ENCODE assay signal across 26 cellular contexts in genomic region chr6:45388328-45388727, GRCh38. TPM values are rescaled to one million over a fixed set of nuclear protein-coding genes. Genes with fewer than 3 reads are reported as not detected.
A peak's percentile ranks its signal among the peaks of the same experiment; 100 is the strongest.
DNase-seq lines count a peak whose midpoint lies in the region; ATAC-seq, FAIRE-seq and TF ChIP-seq lines count a peak whose summit lies in the region.
"Had no signal": no experiment of that assay in that cellular context is flagged by ENCODE, and none has a peak within 500 bp of the region (broad histone marks: within the 10 kb centered on the region; RNA-seq: fewer than 3 reads in every experiment).

No MANE protein-coding gene starts in this region.

- FAIRE-seq in bronchial epithelial cell (lab: Jason Lieb, UNC) = no peak
- FAIRE-seq: A549, D721Med, endometrium, GM12878, GM19239, HTR-8/SVneo, urothelium cell line had no signal

- DNase-seq in AG08395 (ENCODE audit: low spot score) = peak; percentile 38
- peak; percentile 22 for DNase-seq in HT-29 (ENCODE audit: low spot score)
- DNase-seq in bronchial epithelial cell (ENCODE audit: low read depth) = peak; percentile 24
- peak; percentile 26 for DNase-seq in hepatic stellate cell (ENCODE audit: low spot score)
- DNase-seq in stimulated activated CD4-positive, alpha-beta T cell treated with anti-CD3 and anti-CD28 coated beads, Interleukin-15, amount 100 ng/mL, for 24 hours = no peak
- no peak for DNase-seq in 8988T
- no peak for DNase-seq in putamen (ENCODE audit: low spot score)
- DNase-seq: activated CD4-positive, alpha-beta T cell treated with anti-CD3 and anti-CD28 coated beads for 4 hours; body of pancreas; gastrocnemius medialis; H9; naive thymus-derived CD4-positive, alpha-beta T cell; NCI-H1092 treated with DMSO at 0.1 percent for 48 hours; NCI-H2107; NCI-H526 treated with DMSO at 0.1 percent for 48 hours had no signal

- no peaks in the 10 kb centered on the region for H3K27me3 ChIP-seq in bronchial epithelial cell (ENCODE audit: control insufficient read depth, insufficient read depth, low read length)
- H3K27me3 ChIP-seq: body of pancreas, right atrium auricular region had no signal

- no peak for TF ChIP-seq CTCF in bronchial epithelial cell (IDR thresholded peaks at IDR 0.05; ENCODE audit: insufficient read depth, low read length, severe bottlenecking)

- ATAC-seq in GM18909 (IDR thresholded peaks at IDR 0.05; ENCODE audit: poor library complexity, unreplicated experiment) = no peak
- ATAC-seq: A549; body of pancreas; gastrocnemius medialis; GM12878; naive thymus-derived CD4-positive, alpha-beta T cell; Right ventricle myocardium inferior had no signal

- no peak overlapping the region for H3K4me3 ChIP-seq in bronchial epithelial cell (ENCODE audit: low read depth, low read length)
- H3K4me3 ChIP-seq: A549, body of pancreas, coronary artery, gastrocnemius medialis, GM12878, right atrium auricular region had no signal

- no peaks in the 10 kb centered on the region for H3K36me3 ChIP-seq in bronchial epithelial cell (ENCODE audit: control insufficient read depth, insufficient read depth, low read length)
- H3K36me3 ChIP-seq: gastrocnemius medialis, right atrium auricular region had no signal

RNA-seq across cellular contexts. Expression of gene SUPT3H, which starts 10.6 kb away (rescaled TPM):
- total RNA-seq in HT-29 (2014; rRNA removed; shearing (Covaris generic)) = 1.9 and 2.8 TPM in 2 replicates
- total RNA-seq in bronchial epithelial cell = 9.9 and 12.9 TPM in 2 replicates

Comparison
In these comparisons a context has a peak if more than half of its experiments do, and no peak if none do; other contexts are left out.
1. DNase-seq: peak in AG08395 (single experiment), HT-29 (single experiment), bronchial epithelial cell (single experiment) and hepatic stellate cell (single experiment); none in stimulated activated CD4-positive, alpha-beta T cell treated with anti-CD3 and anti-CD28 coated beads, Interleukin-15, amount 100 ng/mL, for 24 hours (single experiment), 8988T (single experiment) and putamen (single experiment).